ENCODE assay signal across 8 cellular contexts in genomic region chr5:149381986-149382338, GRCh38. TPM values are rescaled to one million over a fixed set of nuclear protein-coding genes. Genes with fewer than 3 reads are reported as not detected.
DNase-seq lines count a peak whose midpoint lies in the region; ATAC-seq and TF ChIP-seq lines count a peak whose summit lies in the region.

No MANE protein-coding gene starts in this region.

- TF ChIP-seq EP300 in suprapubic skin (IDR thresholded peaks at IDR 0.05): no peak

- peak; percentile 99 for TF ChIP-seq CTCF in RWPE1 (conservative IDR thresholded peaks at IDR 0.05; ENCODE audit: low read depth)
- peak; percentile 91 for TF ChIP-seq CTCF in foreskin fibroblast (IDR thresholded peaks at IDR 0.05; ENCODE audit: low read depth, low read length)
- peak; percentile 64 to 94 for TF ChIP-seq CTCF in suprapubic skin (IDR thresholded peaks at IDR 0.05)

- ATAC-seq in GM18907 (IDR thresholded peaks at IDR 0.05; ENCODE audit: unreplicated experiment) (peak; percentile 76), HG03521 (IDR thresholded peaks at IDR 0.05; ENCODE audit: unreplicated experiment) (peak; percentile 82)

- H3K27ac ChIP-seq in RWPE1 (peak overlapping the region; percentile 42), suprapubic skin (peak overlapping the region; percentile 38)

- H3K4me3 ChIP-seq in foreskin fibroblast (ENCODE audit: low read depth in 1 of 2, low read length in 2 of 2) (no peak overlapping the region), suprapubic skin (no peak overlapping the region)

- no peaks in the 10 kb centered on the region for H3K9me3 ChIP-seq in suprapubic skin

- 3% methylated on average over 6 of the region's 16 CpGs for WGBS in suprapubic skin

- H3K4me1 ChIP-seq in suprapubic skin: peaks cover 7% of the 10 kb centered on the region

- no peak for TF ChIP-seq POLR2A in suprapubic skin (IDR thresholded peaks at IDR 0.05)

- H3K27me3 ChIP-seq in suprapubic skin: no peaks in the 10 kb centered on the region

- H3K36me3 ChIP-seq in suprapubic skin: no peaks in the 10 kb centered on the region

- POLR2A ChIA-PET in RWPE1 (lab: Yijun Ruan, JAX; ENCODE audit: low non-redundant PET): no interaction called here

- CTCF ChIA-PET in RWPE1 (lab: Yijun Ruan, JAX): interaction anchor here (0.6 to 2.4 kb wide), 27 partner anchors 9 to 819 kb away, joined by 3 to 26 read pairs (median 4); no protein-coding TSS in a partner anchor

- DNase-seq in AG20443 (ENCODE audit: low spot score) (peak; percentile 89), RWPE1 (ENCODE audit: low spot score) (peak; percentile 89), foreskin fibroblast (peak; percentile 55 to 87), nucleus accumbens (lab: John Stamatoyannopoulos, UW) (peak in 38 of 56 donors; percentile 2 to 71 (median 26)), suprapubic skin (ENCODE audit: low spot score in 2 of 2) (peak in 1 of 2 donors; percentile 85)
- peak; percentile 58 for DNase-seq in activated effector memory CD4-positive, alpha-beta T cell treated with Interleukin-2 at 50 U/mL for 16 hours

RNA-seq across cellular contexts. Expression of gene IL17B, which starts 2.9 kb away (rescaled TPM):
- not detected for total RNA-seq in suprapubic skin

RNA-seq across cellular contexts. Expression of gene PCYOX1L, which starts 24.1 kb away (rescaled TPM):
- total RNA-seq in suprapubic skin: 10 to 100 TPM in 1 of 4 donors, 1 to 10 TPM in 3; 4.5 to 11.8 (median 5.8) TPM

RNA-seq across cellular contexts. Expression of gene GRPEL2, which starts 36.7 kb away (rescaled TPM):
- total RNA-seq in suprapubic skin: 10 to 100 TPM in 2 of 4 donors, 1 to 10 TPM in 2; 8.4 to 12.4 (median 10.6) TPM
